20 cellular contexts compared by ENCODE assay signal in the genomic region with DNA sequence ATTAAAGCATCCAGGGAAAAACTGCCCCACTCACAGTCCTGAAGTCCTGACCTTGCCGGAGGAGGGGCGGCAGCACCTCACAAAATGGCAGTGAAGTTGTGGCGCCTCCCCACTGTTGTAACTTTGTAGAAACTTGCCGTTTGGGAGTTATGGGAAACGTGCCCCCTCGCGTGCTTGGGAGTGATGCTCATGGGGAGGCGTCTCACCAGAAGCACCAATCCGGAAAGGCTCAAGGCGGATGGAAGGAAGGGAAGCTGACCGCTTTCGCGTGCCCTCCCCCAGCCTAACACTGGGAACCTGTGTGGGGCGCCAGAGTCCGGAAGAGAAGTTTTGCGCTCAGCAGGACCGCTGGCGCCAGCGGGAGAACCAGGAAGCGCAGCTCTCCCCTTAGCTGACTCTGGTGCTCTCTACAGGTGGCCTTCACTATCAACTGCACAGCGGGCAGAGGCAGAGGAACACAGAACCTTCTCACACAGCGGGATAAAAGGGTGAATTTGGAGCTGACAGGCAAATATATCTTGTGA. TPM values are rescaled to one million over a fixed set of nuclear protein-coding genes. Genes with fewer than 3 reads are reported as not detected.
DNase-seq lines count a peak whose midpoint lies in the region; ATAC-seq, FAIRE-seq and TF ChIP-seq lines count a peak whose summit lies in the region.
"Had no signal": no experiment of that assay in that cellular context is flagged by ENCODE, and none has a peak within 500 bp of the region (broad histone marks: within the 10 kb centered on the region; RNA-seq: fewer than 3 reads in every experiment).

A gene with protein sequence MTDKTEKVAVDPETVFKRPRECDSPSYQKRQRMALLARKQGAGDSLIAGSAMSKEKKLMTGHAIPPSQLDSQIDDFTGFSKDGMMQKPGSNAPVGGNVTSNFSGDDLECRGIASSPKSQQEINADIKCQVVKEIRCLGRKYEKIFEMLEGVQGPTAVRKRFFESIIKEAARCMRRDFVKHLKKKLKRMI (minus strand): TSS at position 151 of the 524 bp plus-strand sequence. CDS start 8,100 bp downstream, outside the sequence.
A gene with protein sequence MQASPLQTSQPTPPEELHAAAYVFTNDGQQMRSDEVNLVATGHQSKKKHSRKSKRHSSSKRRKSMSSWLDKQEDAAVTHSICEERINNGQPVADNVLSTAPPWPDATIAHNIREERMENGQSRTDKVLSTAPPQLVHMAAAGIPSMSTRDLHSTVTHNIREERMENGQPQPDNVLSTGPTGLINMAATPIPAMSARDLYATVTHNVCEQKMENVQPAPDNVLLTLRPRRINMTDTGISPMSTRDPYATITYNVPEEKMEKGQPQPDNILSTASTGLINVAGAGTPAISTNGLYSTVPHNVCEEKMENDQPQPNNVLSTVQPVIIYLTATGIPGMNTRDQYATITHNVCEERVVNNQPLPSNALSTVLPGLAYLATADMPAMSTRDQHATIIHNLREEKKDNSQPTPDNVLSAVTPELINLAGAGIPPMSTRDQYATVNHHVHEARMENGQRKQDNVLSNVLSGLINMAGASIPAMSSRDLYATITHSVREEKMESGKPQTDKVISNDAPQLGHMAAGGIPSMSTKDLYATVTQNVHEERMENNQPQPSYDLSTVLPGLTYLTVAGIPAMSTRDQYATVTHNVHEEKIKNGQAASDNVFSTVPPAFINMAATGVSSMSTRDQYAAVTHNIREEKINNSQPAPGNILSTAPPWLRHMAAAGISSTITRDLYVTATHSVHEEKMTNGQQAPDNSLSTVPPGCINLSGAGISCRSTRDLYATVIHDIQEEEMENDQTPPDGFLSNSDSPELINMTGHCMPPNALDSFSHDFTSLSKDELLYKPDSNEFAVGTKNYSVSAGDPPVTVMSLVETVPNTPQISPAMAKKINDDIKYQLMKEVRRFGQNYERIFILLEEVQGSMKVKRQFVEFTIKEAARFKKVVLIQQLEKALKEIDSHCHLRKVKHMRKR (plus strand): TSS at position 423 of the 524 bp plus-strand sequence. CDS start 2,527 bp downstream, outside the sequence.

- no peaks in the 10 kb centered on the region for H3K36me3 ChIP-seq in HUES48 (ENCODE audit: control insufficient read depth, insufficient read depth, low read length)

- no peak for ATAC-seq in activated T-cell treated with anti-CD3 and anti-CD28 coated beads, Interleukin-2, amount 50 U/mL, for 72 hours (replicated peaks in 1 of 2)
- ATAC-seq in activated T-cell treated with anti-CD3 and anti-CD28 coated beads, Interleukin-2, amount 50 U/mL, for 4 hours, result no peak
- peak; percentile 54 for ATAC-seq in central memory CD8-positive, alpha-beta T cell (replicated peaks; ENCODE audit: extremely low read depth, poor library complexity, severe bottlenecking)
- ATAC-seq: PC-3 had no signal

- H3K4me1 ChIP-seq in HUES48 (ENCODE audit: control insufficient read depth, insufficient read depth, low read length), result no peaks in the 10 kb centered on the region

- H3K27me3 Mint-ChIP-seq in activated T-cell treated with anti-CD3 and anti-CD28 coated beads, Interleukin-2, amount 50 U/mL, for 72 hours (ENCODE audit: low read depth), result peaks cover 17% of the 10 kb centered on the region
- H3K27me3 Mint-ChIP-seq in activated T-cell treated with anti-CD3 and anti-CD28 coated beads, Interleukin-2, amount 50 U/mL, for 4 hours (ENCODE audit: low read depth), result no peaks in the 10 kb centered on the region
- no peaks in the 10 kb centered on the region for H3K27me3 Mint-ChIP-seq in central memory CD8-positive, alpha-beta T cell
- no peaks in the 10 kb centered on the region for H3K27me3 Mint-ChIP-seq in T-helper 2 cell treated with Interferon-gamma antibody and Interleukin-4, amounts not matched to agents 5 μg/mL and 100 μg/mL, for 36 hours (ENCODE audit: low read depth)

- H3K27ac ChIP-seq in HUES48 (ENCODE audit: low read depth, low read length) (no peak within 1 kb of the TSS), dorsolateral prefrontal cortex (no peak within 1 kb of the TSS)

- no peak for FAIRE-seq in urothelium cell line (lab: Jason Lieb, UNC)
- FAIRE-seq: HTR-8/SVneo had no signal

- H3K4me3 ChIP-seq in HUES48 (ENCODE audit: low read depth, low read length) (0 out of 2 replicates have a peak within 1 kb of the TSS, but pooled peaks have one; percentile 8), dorsolateral prefrontal cortex (no peak within 1 kb of the TSS)

- peak within 1 kb of the TSS; percentile 46 for H3K27ac Mint-ChIP-seq in activated T-cell treated with anti-CD3 and anti-CD28 coated beads, Interleukin-2, amount 50 U/mL, for 72 hours
- H3K27ac Mint-ChIP-seq in central memory CD8-positive, alpha-beta T cell (ENCODE audit: low read depth), result no peak within 1 kb of the TSS
- H3K27ac Mint-ChIP-seq in T-helper 2 cell treated with Interferon-gamma antibody and Interleukin-4, amounts not matched to agents 5 μg/mL and 100 μg/mL, for 36 hours, result no peak within 1 kb of the TSS

- H3K36me3 Mint-ChIP-seq in activated T-cell treated with anti-CD3 and anti-CD28 coated beads, Interleukin-2, amount 50 U/mL, for 72 hours (ENCODE audit: insufficient read depth in 2 of 2), result no peaks in the 10 kb centered on the region
- H3K36me3 Mint-ChIP-seq in activated T-cell treated with anti-CD3 and anti-CD28 coated beads, Interleukin-2, amount 50 U/mL, for 4 hours (ENCODE audit: insufficient read depth), result no peaks in the 10 kb centered on the region
- peaks cover 6% of the 10 kb centered on the region for H3K36me3 Mint-ChIP-seq in central memory CD8-positive, alpha-beta T cell (ENCODE audit: insufficient read depth)
- no peaks in the 10 kb centered on the region for H3K36me3 Mint-ChIP-seq in T-helper 2 cell treated with Interferon-gamma antibody and Interleukin-4, amounts not matched to agents 5 μg/mL and 100 μg/mL, for 36 hours (ENCODE audit: low read depth)

- intact Hi-C loops in dorsolateral prefrontal cortex (cut with DNase I), result no loop called here

- H3K4me3 Mint-ChIP-seq in activated T-cell treated with anti-CD3 and anti-CD28 coated beads, Interleukin-2, amount 50 U/mL, for 72 hours, result no peak within 1 kb of the TSS
- no peak within 1 kb of the TSS for H3K4me3 Mint-ChIP-seq in activated T-cell treated with anti-CD3 and anti-CD28 coated beads, Interleukin-2, amount 50 U/mL, for 4 hours
- peak within 1 kb of the TSS; percentile 70 for H3K4me3 Mint-ChIP-seq in central memory CD8-positive, alpha-beta T cell
- no peak within 1 kb of the TSS for H3K4me3 Mint-ChIP-seq in T-helper 2 cell treated with Interferon-gamma antibody and Interleukin-4, amounts not matched to agents 5 μg/mL and 100 μg/mL, for 36 hours

- H3K4me1 Mint-ChIP-seq in activated T-cell treated with anti-CD3 and anti-CD28 coated beads, Interleukin-2, amount 50 U/mL, for 72 hours (ENCODE audit: low read depth), result no peaks in the 10 kb centered on the region
- no peaks in the 10 kb centered on the region for H3K4me1 Mint-ChIP-seq in activated T-cell treated with anti-CD3 and anti-CD28 coated beads, Interleukin-2, amount 50 U/mL, for 4 hours (ENCODE audit: low read depth)
- H3K4me1 Mint-ChIP-seq in central memory CD8-positive, alpha-beta T cell, result no peaks in the 10 kb centered on the region
- H3K4me1 Mint-ChIP-seq in T-helper 2 cell treated with Interferon-gamma antibody and Interleukin-4, amounts not matched to agents 5 μg/mL and 100 μg/mL, for 36 hours (ENCODE audit: low read depth), result no peaks in the 10 kb centered on the region

- H3K9me3 Mint-ChIP-seq in activated T-cell treated with anti-CD3 and anti-CD28 coated beads, Interleukin-2, amount 50 U/mL, for 72 hours, result no peaks in the 10 kb centered on the region
- H3K9me3 Mint-ChIP-seq in activated T-cell treated with anti-CD3 and anti-CD28 coated beads, Interleukin-2, amount 50 U/mL, for 4 hours, result no peaks in the 10 kb centered on the region
- H3K9me3 Mint-ChIP-seq in central memory CD8-positive, alpha-beta T cell, result no peaks in the 10 kb centered on the region
- H3K9me3 Mint-ChIP-seq in T-helper 2 cell treated with Interferon-gamma antibody and Interleukin-4, amounts not matched to agents 5 μg/mL and 100 μg/mL, for 36 hours, result no peaks in the 10 kb centered on the region

- no peaks in the 10 kb centered on the region for H3K27me3 ChIP-seq in HUES48 (ENCODE audit: control insufficient read depth, insufficient read depth, low read length)
- H3K27me3 ChIP-seq in dorsolateral prefrontal cortex, result peaks cover 0 to 19% (median 0%) of the 10 kb centered on the region in 45 donors

- no peak for DNase-seq in activated T-cell treated with anti-CD3 and anti-CD28 coated beads, Interleukin-2, amount 50 U/mL, for 72 hours
- DNase-seq in activated T-cell treated with anti-CD3 and anti-CD28 coated beads, Interleukin-2, amount 50 U/mL, for 4 hours, result no peak
- no peak for DNase-seq in central memory CD8-positive, alpha-beta T cell (ENCODE audit: low spot score in 2 of 2)
- peak; percentile 67 for DNase-seq in urothelium cell line (ENCODE audit: low spot score)
- DNase-seq in dorsolateral prefrontal cortex, result no peak
- no peak for DNase-seq in RKO (ENCODE audit: low spot score)
- no peak for DNase-seq in T-helper 2 cell treated with Interferon-gamma antibody and Interleukin-4, amounts not matched to agents 5 μg/mL and 100 μg/mL, for 36 hours (ENCODE audit: low spot score)
- DNase-seq: C1 segment of cervical spinal cord, DMS153, KG1, NCI-H1048, NCI-H187, NCI-H345, NCI-H526, PC-3 had no signal

- H3K9me3 ChIP-seq in HUES48 (ENCODE audit: control insufficient read depth, insufficient read depth, low read length), result peaks cover 63% of the 10 kb centered on the region

- no peak for TF ChIP-seq CTCF in dorsolateral prefrontal cortex (IDR thresholded peaks at IDR 0.05 in 54 of 56, conservative IDR thresholded peaks at IDR 0.05 in 2 of 56; ENCODE audit: low read depth in 1 of 56, partially characterized antibody in 56 of 56)

- H3K9ac ChIP-seq in HUES48 (ENCODE audit: low read depth, low read length), result no peak within 1 kb of the TSS

RNA-seq across cellular contexts. Expression of the first gene that starts in this region (rescaled TPM):
- total RNA-seq in activated T-cell treated with anti-CD3 and anti-CD28 coated beads, Interleukin-2, amount 50 U/mL, for 72 hours, result not detected
- total RNA-seq in activated T-cell treated with anti-CD3 and anti-CD28 coated beads, Interleukin-2, amount 50 U/mL, for 4 hours, result not detected
- 1 to 10 TPM in 22 of 120 experiments, under 1 TPM in 4, not detected in 94; 0.60 to 4.9 (median 1.9) TPM for total RNA-seq in dorsolateral prefrontal cortex
- total RNA-seq: A673, M059J, PC-3 had no signal

RNA-seq across cellular contexts. Expression of the second gene that starts in this region (rescaled TPM):
- not detected for total RNA-seq in activated T-cell treated with anti-CD3 and anti-CD28 coated beads, Interleukin-2, amount 50 U/mL, for 72 hours
- not detected for total RNA-seq in activated T-cell treated with anti-CD3 and anti-CD28 coated beads, Interleukin-2, amount 50 U/mL, for 4 hours
- total RNA-seq in dorsolateral prefrontal cortex, result 1 to 10 TPM in 2 of 120 experiments, under 1 TPM in 29, not detected in 89; 0.14 to 1.3 (median 0.32) TPM
- total RNA-seq: A673, H4, M059J, PC-3 had no signal
